Comparison of ENCODE assay signal across 20 cellular contexts in the genomic region with DNA sequence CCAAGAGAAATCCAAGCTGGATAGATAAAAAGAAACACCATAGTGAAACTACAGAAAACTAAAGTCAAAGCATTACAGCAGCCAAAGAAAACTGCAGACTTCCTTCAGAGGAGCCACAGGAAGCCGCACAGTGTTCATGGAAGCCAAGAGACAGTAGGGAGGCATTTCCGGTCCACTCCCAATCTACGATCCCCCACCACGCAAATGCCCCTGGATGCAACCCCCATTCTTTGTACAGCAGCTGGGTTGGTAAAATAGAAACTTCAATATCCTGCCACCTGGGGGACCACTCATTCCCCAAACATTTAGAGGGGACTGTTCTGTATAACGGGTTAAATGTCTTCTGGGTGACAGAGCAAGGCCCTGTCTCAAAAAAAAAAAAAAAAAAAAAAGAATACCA. TPM values are rescaled to one million over a fixed set of nuclear protein-coding genes. Genes with fewer than 3 reads are reported as not detected.
DNase-seq lines count a peak whose midpoint lies in the region; TF ChIP-seq lines count a peak whose summit lies in the region.
"Had no signal": no experiment of that assay in that cellular context is flagged by ENCODE, and none has a peak within 500 bp of the region (broad histone marks: within the 10 kb centered on the region; RNA-seq: fewer than 3 reads in every experiment).

No MANE protein-coding gene starts in this region.

- H3K4me3 ChIP-seq in Karpas-422 (ENCODE audit: low read length) = no peak overlapping the region

- H3K36me3 ChIP-seq in Karpas-422 (ENCODE audit: insufficient read depth, low read length) = no peaks in the 10 kb centered on the region

- no peak overlapping the region for H2AFZ ChIP-seq in Karpas-422 (ENCODE audit: low read length)
- H2AFZ ChIP-seq: parathyroid adenoma had no signal

- peak; percentile 22 for DNase-seq in activated effector memory CD4-positive, alpha-beta T cell treated with anti-CD3 and anti-CD28 coated beads, Interleukin-2, amount 50 U/mL, for 16 hours
- no peak for DNase-seq in activated effector memory CD4-positive, alpha-beta T cell treated with Interleukin-2 at 50 U/mL for 16 hours
- DNase-seq in Karpas-422 = peak; percentile 79
- DNase-seq in brain pericyte (ENCODE audit: low read depth, low spot score) = peak; percentile 18
- no peak for DNase-seq in osteocyte (ENCODE audit: extremely low spot score, unreplicated experiment)
- no peak for DNase-seq in NCI-H2107 (lab: John Stamatoyannopoulos, UW)
- DNase-seq in T-helper 2 cell treated with Interferon-gamma antibody and Interleukin-4, amounts not matched to agents 5 μg/mL and 100 μg/mL, for 36 hours (ENCODE audit: low spot score) = no peak
- no peak for DNase-seq in GM13976 (ENCODE audit: low spot score)
- DNase-seq: ACHN; activated CD8-positive, alpha-beta memory T cell treated with anti-CD3 and anti-CD28 coated beads, Interleukin-2, amount 10 ng/mL, durations not matched to agents 7 days and 5 days; activated naive CD4-positive, alpha-beta T cell; effector CD8-positive, alpha-beta T cell; NCI-H1105; NCI-H345; small intestine; stimulated activated naive B cell treated with anti-CD40 and anti-IgM and Interleukin-4, amounts not matched to agents 10 μg/mL and 1 μg/mL and 100 μg/mL, for 72 hours; trophoblast cell had no signal

- H3K27ac Mint-ChIP-seq in osteocyte (ENCODE audit: unreplicated experiment) = peak overlapping the region; percentile 32
- H3K27ac Mint-ChIP-seq in T-helper 2 cell treated with Interferon-gamma antibody and Interleukin-4, amounts not matched to agents 5 μg/mL and 100 μg/mL, for 36 hours = no peak overlapping the region
- H3K27ac Mint-ChIP-seq: activated CD8-positive, alpha-beta memory T cell treated with anti-CD3 and anti-CD28 coated beads, Interleukin-2, amount 10 ng/mL, durations not matched to agents 7 days and 5 days; brain; stimulated activated naive B cell treated with anti-CD40 and anti-IgM and Interleukin-4, amounts not matched to agents 10 μg/mL and 1 μg/mL and 100 μg/mL, for 72 hours; WTC11 had no signal

- H3K79me2 ChIP-seq in Karpas-422 (ENCODE audit: low read length) = no peaks in the 10 kb centered on the region
- H3K79me2 ChIP-seq: parathyroid adenoma had no signal

- no peak overlapping the region for H3K9ac ChIP-seq in Karpas-422 (ENCODE audit: low read length)
- H3K9ac ChIP-seq: parathyroid adenoma had no signal

- H4K20me1 ChIP-seq in Karpas-422 (ENCODE audit: insufficient read depth, low read depth, low read length) = peaks cover 3% of the 10 kb centered on the region; the same call in 1 of the 2 replicates

- no peaks in the 10 kb centered on the region for H3K9me3 ChIP-seq in Karpas-422 (ENCODE audit: low read length)

- no peaks in the 10 kb centered on the region for H3K9me2 ChIP-seq in Karpas-422 (replicated peaks; ENCODE audit: insufficient read depth, low read length)

- H3K4me3 Mint-ChIP-seq in osteocyte (ENCODE audit: unreplicated experiment) = no peak overlapping the region
- no peak overlapping the region for H3K4me3 Mint-ChIP-seq in T-helper 2 cell treated with Interferon-gamma antibody and Interleukin-4, amounts not matched to agents 5 μg/mL and 100 μg/mL, for 36 hours
- H3K4me3 Mint-ChIP-seq: activated CD8-positive, alpha-beta memory T cell treated with anti-CD3 and anti-CD28 coated beads, Interleukin-2, amount 10 ng/mL, durations not matched to agents 7 days and 5 days; brain; stimulated activated naive B cell treated with anti-CD40 and anti-IgM and Interleukin-4, amounts not matched to agents 10 μg/mL and 1 μg/mL and 100 μg/mL, for 72 hours; WTC11 had no signal

- peak overlapping the region; percentile 23 for H3K4me2 ChIP-seq in Karpas-422 (ENCODE audit: low read depth, low read length, poor library complexity, severe bottlenecking)

- no peak overlapping the region for H3K27ac ChIP-seq in Karpas-422 (ENCODE audit: low read length)
- H3K27ac ChIP-seq: parathyroid adenoma had no signal

- H3K36me3 Mint-ChIP-seq in osteocyte (ENCODE audit: unreplicated experiment) = no peaks in the 10 kb centered on the region
- H3K36me3 Mint-ChIP-seq in T-helper 2 cell treated with Interferon-gamma antibody and Interleukin-4, amounts not matched to agents 5 μg/mL and 100 μg/mL, for 36 hours (ENCODE audit: low read depth) = no peaks in the 10 kb centered on the region
- H3K36me3 Mint-ChIP-seq: activated CD8-positive, alpha-beta memory T cell treated with anti-CD3 and anti-CD28 coated beads, Interleukin-2, amount 10 ng/mL, durations not matched to agents 7 days and 5 days; brain had no signal

- H3K9me3 Mint-ChIP-seq in osteocyte (ENCODE audit: unreplicated experiment) = peaks cover 9% of the 10 kb centered on the region
- H3K9me3 Mint-ChIP-seq in T-helper 2 cell treated with Interferon-gamma antibody and Interleukin-4, amounts not matched to agents 5 μg/mL and 100 μg/mL, for 36 hours = no peaks in the 10 kb centered on the region

- H3K27me3 ChIP-seq in Karpas-422 (ENCODE audit: low read length) = no peaks in the 10 kb centered on the region

- in situ Hi-C loops in GM13976 (cut with MboI; ENCODE audit: low sequenced_read_pairs, unreplicated experiment) = no loop called here

- no peaks in the 10 kb centered on the region for H3K4me1 ChIP-seq in Karpas-422 (ENCODE audit: low read length)
- H3K4me1 ChIP-seq: parathyroid adenoma had no signal

- TF ChIP-seq CTCF in osteocyte (IDR thresholded peaks at IDR 0.05) = no peak
- TF ChIP-seq CTCF in GM13976 (IDR thresholded peaks at IDR 0.05; ENCODE audit: borderline replicate concordance, control extremely low read depth, extremely low read depth, insufficient read depth, missing control alignments) = no peak

- H3K27me3 Mint-ChIP-seq in osteocyte (ENCODE audit: unreplicated experiment) = no peaks in the 10 kb centered on the region
- H3K27me3 Mint-ChIP-seq in T-helper 2 cell treated with Interferon-gamma antibody and Interleukin-4, amounts not matched to agents 5 μg/mL and 100 μg/mL, for 36 hours (ENCODE audit: low read depth) = peaks cover 4% of the 10 kb centered on the region

- peaks cover 10% of the 10 kb centered on the region for H3K4me1 Mint-ChIP-seq in osteocyte (ENCODE audit: unreplicated experiment)
- no peaks in the 10 kb centered on the region for H3K4me1 Mint-ChIP-seq in T-helper 2 cell treated with Interferon-gamma antibody and Interleukin-4, amounts not matched to agents 5 μg/mL and 100 μg/mL, for 36 hours (ENCODE audit: low read depth)
- H3K4me1 Mint-ChIP-seq: activated CD8-positive, alpha-beta memory T cell treated with anti-CD3 and anti-CD28 coated beads, Interleukin-2, amount 10 ng/mL, durations not matched to agents 7 days and 5 days had no signal

RNA-seq across cellular contexts. Expression of a gene that starts 43.9 kb away (rescaled TPM):
- not detected in 2 replicates for total RNA-seq in Karpas-422 (2014; rRNA removed; shearing (Covaris generic); ENCODE audit: low replicate concordance)
- total RNA-seq in osteocyte = not detected in 2 replicates
- total RNA-seq: activated CD8-positive, alpha-beta memory T cell treated with anti-CD3 and anti-CD28 coated beads, Interleukin-2, amount 10 ng/mL, durations not matched to agents 7 days and 5 days had no signal

RNA-seq across cellular contexts. Expression of a gene that starts 46.4 kb away (rescaled TPM):
- 126 and 148 TPM in 2 replicates for total RNA-seq in Karpas-422 (2014; rRNA removed; shearing (Covaris generic); ENCODE audit: low replicate concordance)
- total RNA-seq in osteocyte = 74.7 and 78.7 TPM in 2 replicates

RNA-seq across cellular contexts. Expression of a gene that starts 58.3 kb away (rescaled TPM):
- not detected in 2 replicates for total RNA-seq in Karpas-422 (2014; rRNA removed; shearing (Covaris generic); ENCODE audit: low replicate concordance)
- total RNA-seq in osteocyte = not detected in 2 replicates
- total RNA-seq: activated CD8-positive, alpha-beta memory T cell treated with anti-CD3 and anti-CD28 coated beads, Interleukin-2, amount 10 ng/mL, durations not matched to agents 7 days and 5 days; WTC11 had no signal

Comparison
In these comparisons a context has a peak if more than half of its experiments do, and no peak if none do; other contexts are left out.
1. DNase-seq: peak in activated effector memory CD4-positive, alpha-beta T cell treated with anti-CD3 and anti-CD28 coated beads, Interleukin-2, amount 50 U/mL, for 16 hours (single experiment), Karpas-422 (single experiment) and brain pericyte (single experiment); none in activated effector memory CD4-positive, alpha-beta T cell treated with Interleukin-2 at 50 U/mL for 16 hours (single experiment), osteocyte (single experiment), NCI-H2107 (single experiment), T-helper 2 cell treated with Interferon-gamma antibody and Interleukin-4, amounts not matched to agents 5 μg/mL and 100 μg/mL, for 36 hours (single experiment) and GM13976 (single experiment).